ENCODE assay signal across 8 cellular contexts in the genomic region with DNA sequence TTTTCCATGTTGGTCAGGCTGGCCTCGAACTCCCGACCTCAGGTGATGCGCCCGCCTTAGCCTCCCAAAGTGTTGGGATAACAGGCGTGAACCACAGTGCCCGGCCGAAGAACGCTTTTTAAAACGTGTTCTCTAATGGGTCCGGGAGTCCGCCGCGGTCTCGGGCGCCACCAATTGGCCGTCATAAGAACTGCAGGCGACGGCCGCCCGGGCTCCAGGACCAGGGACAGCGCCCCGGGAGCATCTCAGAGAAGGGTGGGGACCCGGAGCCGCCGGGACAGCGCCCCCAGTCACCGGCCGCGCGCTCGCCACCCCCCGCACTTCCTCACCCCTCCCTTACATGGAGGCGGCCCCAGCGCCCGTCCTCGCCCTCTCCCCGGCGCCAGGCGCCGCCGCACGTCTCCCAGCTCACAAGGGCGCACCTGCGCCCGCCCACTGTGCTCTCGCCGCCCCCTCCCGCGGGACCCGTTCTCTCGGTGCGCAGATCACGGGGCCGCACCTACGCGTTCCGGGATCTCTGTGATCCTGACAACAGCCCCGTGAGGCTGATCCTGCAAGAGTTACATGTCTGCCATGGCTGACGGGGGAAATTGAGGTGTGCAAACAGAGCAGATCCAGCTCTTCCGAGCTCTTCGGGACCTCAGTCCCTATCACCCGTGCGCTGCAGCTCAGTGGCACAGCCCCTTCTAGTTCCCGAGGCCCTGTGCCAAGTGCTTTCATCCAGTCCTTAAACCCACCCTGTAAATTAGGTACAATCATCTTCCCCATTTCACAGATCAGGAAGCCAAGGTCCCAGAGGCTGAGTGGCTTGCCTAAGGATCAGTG. TPM values are rescaled to one million over a fixed set of nuclear protein-coding genes. Genes with fewer than 3 reads are reported as not detected.
DNase-seq lines count a peak whose midpoint lies in the region; ATAC-seq and TF ChIP-seq lines count a peak whose summit lies in the region.

No MANE protein-coding gene starts in this region.

- DNase-seq in C1 segment of cervical spinal cord (lab: John Stamatoyannopoulos, UW) (peak in 12 of 14 donors; percentile 38 to 83 (median 60)), HFFc6 (peak; percentile 48), NCI-H748 (lab: John Stamatoyannopoulos, UW; ENCODE audit: unreplicated experiment) (peak; percentile 68), lung microvascular endothelial cell (ENCODE audit: low read depth in 2 of 2) (peak; percentile 61 to 69)
- DNase-seq in activated CD8-positive, alpha-beta T cell treated with anti-CD3 and anti-CD28 coated beads for 36 hours = peak; percentile 89
- peak; percentile 68 for DNase-seq in effector CD4-positive, alpha-beta T cell
- DNase-seq in stimulated activated CD8-positive, alpha-beta memory T cell treated with anti-CD3 and anti-CD28 coated beads, Interleukin-15, amount 100 ng/mL, for 1 hour (ENCODE audit: low read depth) = peak; percentile 49

- POLR2A ChIA-PET in activated CD8-positive, alpha-beta T cell treated with anti-CD3 and anti-CD28 coated beads for 36 hours (lab: Charles Lee) = interaction anchor here (0.7 kb wide), 1 partner anchor 417 kb away, joined by 3 read pairs; no protein-coding TSS in a partner anchor

- ATAC-seq in activated CD8-positive, alpha-beta T cell treated with anti-CD3 and anti-CD28 coated beads for 36 hours = peak; percentile 96
- ATAC-seq in HG03432 (IDR thresholded peaks at IDR 0.05; ENCODE audit: unreplicated experiment) = no peak

- H3K36me3 Mint-ChIP-seq in HFFc6 (ENCODE audit: low read depth) = no peaks in the 10 kb centered on the region
- no peaks in the 10 kb centered on the region for H3K36me3 Mint-ChIP-seq in activated CD8-positive, alpha-beta T cell treated with anti-CD3 and anti-CD28 coated beads for 36 hours (ENCODE audit: low read depth)

- H3K4me3 Mint-ChIP-seq in HFFc6 = no peak overlapping the region
- H3K4me3 Mint-ChIP-seq in activated CD8-positive, alpha-beta T cell treated with anti-CD3 and anti-CD28 coated beads for 36 hours = peak overlapping the region; percentile 54

- no peak overlapping the region for H3K27ac Mint-ChIP-seq in HFFc6
- no peak overlapping the region for H3K27ac Mint-ChIP-seq in activated CD8-positive, alpha-beta T cell treated with anti-CD3 and anti-CD28 coated beads for 36 hours

- no peaks in the 10 kb centered on the region for H3K4me1 Mint-ChIP-seq in HFFc6 (ENCODE audit: low read depth)
- peaks cover 6% of the 10 kb centered on the region for H3K4me1 Mint-ChIP-seq in activated CD8-positive, alpha-beta T cell treated with anti-CD3 and anti-CD28 coated beads for 36 hours (ENCODE audit: low read depth)

- H3K9me3 Mint-ChIP-seq in HFFc6 = no peaks in the 10 kb centered on the region
- H3K9me3 Mint-ChIP-seq in activated CD8-positive, alpha-beta T cell treated with anti-CD3 and anti-CD28 coated beads for 36 hours = no peaks in the 10 kb centered on the region

- peaks cover 34% of the 10 kb centered on the region for H3K27me3 Mint-ChIP-seq in HFFc6 (ENCODE audit: insufficient read depth)
- peaks cover 21% of the 10 kb centered on the region for H3K27me3 Mint-ChIP-seq in activated CD8-positive, alpha-beta T cell treated with anti-CD3 and anti-CD28 coated beads for 36 hours

- intact Hi-C loops in activated CD8-positive, alpha-beta T cell treated with anti-CD3 and anti-CD28 coated beads for 36 hours (cut with micrococcal nuclease) = no loop called here

- peak; percentile 97 for TF ChIP-seq CTCF in HFFc6 (IDR thresholded peaks at IDR 0.05)
- peak; percentile 98 for TF ChIP-seq CTCF in activated CD8-positive, alpha-beta T cell treated with anti-CD3 and anti-CD28 coated beads for 36 hours (IDR thresholded peaks at IDR 0.05)

- CTCF ChIA-PET in activated CD8-positive, alpha-beta T cell treated with anti-CD3 and anti-CD28 coated beads for 36 hours (lab: Charles Lee) = interaction anchor here (0.7 to 2.4 kb wide), 11 partner anchors 11 to 366 kb away, joined by 3 to 7 read pairs (median 3); no protein-coding TSS in a partner anchor

RNA-seq across cellular contexts. Expression of a gene that starts 9.8 kb away (rescaled TPM):
- total RNA-seq in HFFc6 (2021; fragmentation: NEBNext Ultra II Directional; extraction: Animal tissue kit (Norgen Biotek cat#: 25700)) = under 1 TPM in 2 of 6 experiments, not detected in 4; 0.07 to 0.19 TPM
- total RNA-seq in activated CD8-positive, alpha-beta T cell treated with anti-CD3 and anti-CD28 coated beads for 36 hours = 1 to 10 TPM; 1.3 to 1.6 TPM
- total RNA-seq in lung microvascular endothelial cell = under 0.01 TPM in 2 replicates
